12 cellular contexts compared by ENCODE assay signal in genomic region chrX:13778916-13779315, GRCh38. TPM values are rescaled to one million over a fixed set of nuclear protein-coding genes. Genes with fewer than 3 reads are reported as not detected.
DNase-seq lines count a peak whose midpoint lies in the region; ATAC-seq and TF ChIP-seq lines count a peak whose summit lies in the region.
"Had no signal": no experiment of that assay in that cellular context is flagged by ENCODE, and none has a peak within 500 bp of the region (broad histone marks: within the 10 kb centered on the region; RNA-seq: fewer than 3 reads in every experiment).

No MANE protein-coding gene starts in this region.

- H3K27ac Mint-ChIP-seq in effector memory CD8-positive, alpha-beta T cell: peak overlapping the region in 1 of 2 donors; percentile 41

- no peak for ATAC-seq in effector memory CD8-positive, alpha-beta T cell (replicated peaks)
- ATAC-seq: naive thymus-derived CD8-positive, alpha-beta T cell; stimulated activated naive CD8-positive, alpha-beta T cell treated with anti-CD3 and anti-CD28 coated beads, Interleukin-15, Interleukin-2, amounts not matched to agents 100 U/mL and 50 U/mL, for 24 hours had no signal

- no peaks in the 10 kb centered on the region for H3K27me3 Mint-ChIP-seq in effector memory CD8-positive, alpha-beta T cell
- H3K27me3 Mint-ChIP-seq: naive thymus-derived CD8-positive, alpha-beta T cell had no signal

- no peaks in the 10 kb centered on the region for H3K4me1 Mint-ChIP-seq in effector memory CD8-positive, alpha-beta T cell (ENCODE audit: low read depth in 2 of 2)
- H3K4me1 Mint-ChIP-seq: naive thymus-derived CD8-positive, alpha-beta T cell had no signal

- no peak overlapping the region for H3K4me3 Mint-ChIP-seq in effector memory CD8-positive, alpha-beta T cell
- H3K4me3 Mint-ChIP-seq: naive thymus-derived CD8-positive, alpha-beta T cell had no signal

- DNase-seq in AG08395 (ENCODE audit: low spot score) (peak; percentile 64), ELR (ENCODE audit: low read depth) (peak; percentile 43), RPMI7951 (ENCODE audit: low read depth) (peak; percentile 21), fibroblast of mammary gland (ENCODE audit: low read depth) (peak; percentile 80), NCI-H1436 (lab: John Stamatoyannopoulos, UW) (no peak), SW 1271 (lab: John Stamatoyannopoulos, UW) (no peak), mesenteric fat pad (ENCODE audit: low spot score) (no peak)
- DNase-seq in effector memory CD8-positive, alpha-beta T cell: no peak
- DNase-seq: Calu3; naive thymus-derived CD8-positive, alpha-beta T cell; NCI-H2029 treated with DMSO at 0.1 percent for 48 hours; stimulated activated naive CD8-positive, alpha-beta T cell treated with anti-CD3 and anti-CD28 coated beads, Interleukin-15, Interleukin-2, amounts not matched to agents 100 U/mL and 50 U/mL, for 24 hours had no signal

- H3K9me3 Mint-ChIP-seq in effector memory CD8-positive, alpha-beta T cell: no peaks in the 10 kb centered on the region
- H3K9me3 Mint-ChIP-seq: naive thymus-derived CD8-positive, alpha-beta T cell had no signal

- no peak overlapping the region for H3K4me3 ChIP-seq in fibroblast of mammary gland (ENCODE audit: control insufficient read depth, low read depth, low read length)

- TF ChIP-seq CTCF in fibroblast of mammary gland (conservative IDR thresholded peaks at IDR 0.05; ENCODE audit: control insufficient read depth, insufficient read depth, low read depth, low read length): no peak

- peaks cover 16% of the 10 kb centered on the region for H3K36me3 Mint-ChIP-seq in effector memory CD8-positive, alpha-beta T cell (ENCODE audit: insufficient read depth)

RNA-seq across cellular contexts. Expression of gene GPM6B, which starts 38.0 kb away (rescaled TPM):
- 1.8 and 2.4 TPM in 2 replicates for total RNA-seq in RPMI7951 (2014; rRNA removed; shearing (Covaris generic))
- 2.3 TPM for total RNA-seq in mesenteric fat pad
- total RNA-seq: naive thymus-derived CD8-positive, alpha-beta T cell had no signal

RNA-seq across cellular contexts. Expression of gene OFD1, which starts 44.4 kb away (rescaled TPM):
- 8.3 and 9.7 TPM in 2 replicates for total RNA-seq in RPMI7951 (2014; rRNA removed; shearing (Covaris generic))
- total RNA-seq in mesenteric fat pad: 14.4 TPM

RNA-seq across cellular contexts. Expression of gene TRAPPC2, which starts 44.5 kb away (rescaled TPM):
- 20.4 and 21.6 TPM in 2 replicates for total RNA-seq in RPMI7951 (2014; rRNA removed; shearing (Covaris generic))
- 7.2 TPM for total RNA-seq in mesenteric fat pad

Comparison
In these comparisons a context has a peak if more than half of its experiments do, and no peak if none do; other contexts are left out.
1. DNase-seq: peak in AG08395 (single experiment), ELR (single experiment), RPMI7951 (single experiment) and fibroblast of mammary gland (single experiment); none in effector memory CD8-positive, alpha-beta T cell (0 of 3), NCI-H1436 (single experiment), SW 1271 (0 of 2) and mesenteric fat pad (single experiment).